Comparison of ENCODE assay signal across 9 cellular contexts in genomic region chr13:113835461-113836274, GRCh38. TPM values are rescaled to one million over a fixed set of nuclear protein-coding genes. Genes with fewer than 3 reads are reported as not detected.
DNase-seq lines count a peak whose midpoint lies in the region; ATAC-seq and TF ChIP-seq lines count a peak whose summit lies in the region.
"Had no signal": no experiment of that assay in that cellular context is flagged by ENCODE, and none has a peak within 500 bp of the region (broad histone marks: within the 10 kb centered on the region; RNA-seq: fewer than 3 reads in every experiment).

No MANE protein-coding gene starts in this region.

- H3K9me3 ChIP-seq in PC-3 (ENCODE audit: low read length) (no peaks in the 10 kb centered on the region), stomach (no peaks in the 10 kb centered on the region)

- H3K9me2 ChIP-seq in PC-3 (replicated peaks; ENCODE audit: low read length), result no peaks in the 10 kb centered on the region

- H3K79me2 ChIP-seq in PC-3 (ENCODE audit: low read length), result no peaks in the 10 kb centered on the region

- peaks cover 11% of the 10 kb centered on the region for H3K4me1 Mint-ChIP-seq in progenitor cell of endocrine pancreas (ENCODE audit: low read depth)

- TF ChIP-seq EP300 in stomach (IDR thresholded peaks at IDR 0.05), result no peak

- TF ChIP-seq POLR2A in stomach (IDR thresholded peaks at IDR 0.05), result no peak

- H3K36me3 ChIP-seq in PC-3 (ENCODE audit: low read depth, low read length) (no peaks in the 10 kb centered on the region), stomach (peaks cover 35 to 48% (median 45%) of the 10 kb centered on the region in 4 donors)

- H2AFZ ChIP-seq in PC-3 (ENCODE audit: low read length), result no peak overlapping the region

- 91 to 95% (median 91%) methylated on average over 35 to 37 of the region's 37 CpGs for WGBS in stomach, 5 donors

- H3K9me3 Mint-ChIP-seq in progenitor cell of endocrine pancreas (ENCODE audit: low read depth), result no peaks in the 10 kb centered on the region

- H3K9ac ChIP-seq in PC-3 (ENCODE audit: low read length), result no peak overlapping the region

- H3K4me1 ChIP-seq in PC-3 (ENCODE audit: insufficient read depth, low read length) (peaks cover 30% of the 10 kb centered on the region), stomach (peaks cover 39 to 41% (median 40%) of the 10 kb centered on the region in 4 donors)

- H3K27ac ChIP-seq in PC-3 (ENCODE audit: low read length), result no peak overlapping the region
- peak overlapping the region in 1 of 5 donors; percentile 46 for H3K27ac ChIP-seq in stomach

- H3F3A ChIP-seq in PC-3 (ENCODE audit: low read length, unreplicated experiment), result no peaks in the 10 kb centered on the region

- H3K27me3 ChIP-seq in PC-3 (ENCODE audit: low read length) (no peaks in the 10 kb centered on the region), stomach (no peaks in the 10 kb centered on the region)

- POLR2A ChIA-PET in PC-3 (lab: Charles Lee; ENCODE audit: unreplicated experiment), result no interaction called here

- no peaks in the 10 kb centered on the region for H4K20me1 ChIP-seq in PC-3 (ENCODE audit: low read length)

- H3K27ac Mint-ChIP-seq in progenitor cell of endocrine pancreas, result no peak overlapping the region

- ATAC-seq in GM18511 (IDR thresholded peaks at IDR 0.05; ENCODE audit: unreplicated experiment) (peak; percentile 46), PC-3 (no peak), GM21825 (IDR thresholded peaks at IDR 0.05; ENCODE audit: unreplicated experiment) (no peak)

- no peak overlapping the region for H3K4me3 Mint-ChIP-seq in progenitor cell of endocrine pancreas (ENCODE audit: low read depth)

- no peaks in the 10 kb centered on the region for H3K27me3 Mint-ChIP-seq in progenitor cell of endocrine pancreas

- TF ChIP-seq CTCF in PC-3 (conservative IDR thresholded peaks at IDR 0.05; ENCODE audit: low read depth, low read length) (no peak), fibroblast of pulmonary artery (IDR thresholded peaks at IDR 0.05; ENCODE audit: low read length, missing control alignments) (no peak), stomach (IDR thresholded peaks at IDR 0.05) (no peak), progenitor cell of endocrine pancreas (IDR thresholded peaks at IDR 0.05; ENCODE audit: unreplicated experiment) (no peak)

- H3K36me3 Mint-ChIP-seq in progenitor cell of endocrine pancreas (ENCODE audit: insufficient read depth), result no peaks in the 10 kb centered on the region

- CTCF ChIA-PET in PC-3 (lab: Charles Lee), result no interaction called here

- intact Hi-C loops in PC-3 (cut with micrococcal nuclease) (loop anchor here (2.0 to 5.0 kb wide), 2 partner anchors 15 to 112 kb away; no protein-coding TSS in a partner anchor), stomach (cut with DNase I; ENCODE audit: low total_unique reads) (no loop called here)

- H3K4me3 ChIP-seq in PC-3 (ENCODE audit: low read length) (no peak overlapping the region), fibroblast of pulmonary artery (replicated peaks; ENCODE audit: low read depth, low read length) (no peak overlapping the region), stomach (no peak overlapping the region)

- DNase-seq in AG08395 (ENCODE audit: low spot score), result peak; percentile 76
- peak; percentile 36 for DNase-seq in PC-3
- DNase-seq in fibroblast of pulmonary artery (ENCODE audit: low read depth), result peak; percentile 44
- no peak for DNase-seq in NCI-H226
- no peak for DNase-seq in stomach
- DNase-seq in progenitor cell of endocrine pancreas (ENCODE audit: low spot score, unreplicated experiment), result no peak
- DNase-seq: head of caudate nucleus had no signal

- no TSS peak for BruUV-seq in PC-3 (replicated peaks; lab: Mats Ljungman, UMichigan)

- no peak overlapping the region for H3K4me2 ChIP-seq in PC-3 (ENCODE audit: low read length)

RNA-seq across cellular contexts. Expression of gene GAS6, which starts 28.2 kb away (rescaled TPM):
- 20.9 and 33.7 TPM in 2 replicates for total RNA-seq in PC-3 (2014; rRNA removed)
- 100 to 1,000 TPM in 2 of 5 donors, 10 to 100 TPM in 3; 31.4 to 409 (median 93.4) TPM for total RNA-seq in stomach
- 100 to 1,000 TPM in 1 of 3 donors, 10 to 100 TPM in 2; 34.7 to 109 (median 62.0) TPM for polyA plus RNA-seq in stomach
- total RNA-seq in progenitor cell of endocrine pancreas, result 11.5 and 13.8 TPM in 2 replicates

Comparison
In these comparisons a context has a peak if more than half of its experiments do, and no peak if none do; other contexts are left out.
1. DNase-seq: peak in AG08395 (single experiment), PC-3 (single experiment) and fibroblast of pulmonary artery (single experiment); none in NCI-H226 (single experiment), stomach (single experiment) and progenitor cell of endocrine pancreas (single experiment).